ENCODE assay signal across 20 cellular contexts in the genomic region with DNA sequence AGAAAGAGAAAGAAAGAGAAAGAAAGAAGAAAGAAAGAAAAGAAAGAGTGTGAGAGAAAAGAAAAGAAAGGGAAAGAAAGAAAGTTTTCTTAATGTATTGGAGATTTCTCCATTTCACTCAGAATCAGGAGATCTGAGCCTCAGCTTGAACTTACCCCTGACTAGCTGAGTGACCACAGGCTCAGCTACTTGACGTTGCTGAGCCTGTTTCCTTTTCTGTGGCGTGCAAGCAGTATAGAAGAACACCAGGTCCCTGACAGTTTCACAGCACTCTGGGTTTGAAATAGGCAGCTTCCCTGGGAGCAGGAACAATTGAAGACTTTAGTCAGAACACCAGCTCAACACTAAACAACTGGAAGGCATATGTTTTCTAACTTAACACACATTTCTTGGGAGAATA. TPM values are rescaled to one million over a fixed set of nuclear protein-coding genes. Genes with fewer than 3 reads are reported as not detected.
DNase-seq lines count a peak whose midpoint lies in the region; ATAC-seq lines count a peak whose summit lies in the region.
"Had no signal": no experiment of that assay in that cellular context is flagged by ENCODE, and none has a peak within 500 bp of the region (broad histone marks: within the 10 kb centered on the region; RNA-seq: fewer than 3 reads in every experiment).

No MANE protein-coding gene starts in this region.

- peak; percentile 20 for DNase-seq in SIG-M5 treated with dmso at 0.1 percent for 504 hours (lab: John Stamatoyannopoulos, UW; ENCODE audit: unreplicated experiment)
- DNase-seq in SIG-M5 (lab: John Stamatoyannopoulos, UW) = no peak
- peak; percentile 33 to 36 for DNase-seq in Kasumi-1 (lab: John Stamatoyannopoulos, UW)
- peak; percentile 7 for DNase-seq in mucosa of gallbladder (ENCODE audit: low spot score)
- DNase-seq in retina = no peak
- DNase-seq in T-helper 2 cell = no peak
- no peak for DNase-seq in HCEC 1CT
- DNase-seq: activated naive CD4-positive, alpha-beta T cell treated with anti-CD3 and anti-CD28 coated beads for 36 hours; brain microvascular endothelial cell; effector memory CD8-positive, alpha-beta T cell; GDM1; KBM-7; kidney glomerular epithelial cell; NCI-H1694 treated with DMSO at 0.1 percent for 48 hours; NCI-H526; testis had no signal

- peak; percentile 56 for ATAC-seq in HG02759 (IDR thresholded peaks at IDR 0.05; ENCODE audit: unreplicated experiment)
- ATAC-seq: A549; effector memory CD8-positive, alpha-beta T cell had no signal

RNA-seq across cellular contexts. Expression of gene MARCO, which starts 44.7 kb away (rescaled TPM):
- total RNA-seq in mucosa of gallbladder = 1.1 TPM
- total RNA-seq: activated CD8-positive, alpha-beta memory T cell treated with anti-CD3 and anti-CD28 coated beads for 36 hours; activated naive CD4-positive, alpha-beta T cell treated with anti-CD3 and anti-CD28 coated beads for 36 hours; H1 had no signal

Comparison
In these comparisons a context has a peak if more than half of its experiments do, and no peak if none do; other contexts are left out.
1. DNase-seq: peak in SIG-M5 treated with dmso at 0.1 percent for 504 hours (single experiment), Kasumi-1 (2 of 2) and mucosa of gallbladder (single experiment); none in SIG-M5 (single experiment), retina (single experiment), T-helper 2 cell (0 of 5) and HCEC 1CT (single experiment).